In the genomic region with DNA sequence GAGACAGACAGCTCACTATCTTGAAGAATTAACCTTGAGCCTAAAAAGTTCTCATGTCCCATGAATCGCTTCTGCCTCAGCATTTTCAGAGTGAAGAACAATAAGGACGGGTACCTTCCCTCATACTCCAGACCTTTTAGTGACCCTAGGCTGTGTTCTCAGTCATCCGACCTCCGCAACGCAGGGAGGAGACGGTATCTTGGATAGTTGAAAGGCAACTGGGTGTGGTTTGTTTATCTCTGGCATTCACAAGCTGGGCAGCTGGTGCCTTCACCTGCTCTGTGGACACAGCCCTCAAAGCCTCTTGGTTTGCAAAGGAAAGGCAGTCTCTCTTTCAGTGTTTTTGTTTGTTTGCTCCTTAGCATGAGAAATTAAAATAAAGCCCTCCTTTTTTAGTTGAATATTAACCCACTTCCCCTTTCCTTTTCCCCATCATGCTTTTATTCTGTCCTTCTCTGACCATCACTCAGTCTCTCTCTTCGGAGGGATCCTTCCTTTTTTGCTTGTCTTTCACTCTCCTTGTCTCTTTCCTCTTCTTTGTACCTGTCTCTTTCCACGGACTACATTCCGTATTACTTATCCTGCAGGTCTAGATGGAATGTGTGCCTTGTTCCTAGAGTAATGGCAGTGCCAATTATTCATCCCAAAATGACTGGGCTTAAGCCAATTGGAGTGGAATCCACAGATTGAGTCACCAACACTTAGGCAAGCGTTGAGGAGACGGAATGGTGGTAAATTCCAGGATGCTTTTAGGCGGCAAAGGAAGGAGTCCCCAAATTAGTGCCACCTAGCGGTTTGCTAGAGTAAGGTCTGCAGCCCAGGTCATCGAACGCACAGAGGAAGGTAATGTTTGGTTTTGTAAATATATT, we compare ENCODE assay signal across 8 cellular contexts. TPM values are rescaled to one million over a fixed set of nuclear protein-coding genes. Genes with fewer than 3 reads are reported as not detected.
DNase-seq lines count a peak whose midpoint lies in the region; ATAC-seq and TF ChIP-seq lines count a peak whose summit lies in the region.

No MANE protein-coding gene starts in this region.

- TF ChIP-seq CTCF in GM13976 (IDR thresholded peaks at IDR 0.05; ENCODE audit: borderline replicate concordance, control extremely low read depth, extremely low read depth, insufficient read depth, missing control alignments), result peak; percentile 27
- peak in 53 of 56 donors; percentile 11 to 64 (median 44) for TF ChIP-seq CTCF in dorsolateral prefrontal cortex (IDR thresholded peaks at IDR 0.05 in 54 of 56, conservative IDR thresholded peaks at IDR 0.05 in 2 of 56; ENCODE audit: low read depth in 1 of 56, partially characterized antibody in 56 of 56)
- peak; percentile 70 for TF ChIP-seq CTCF in neural crest cell (conservative IDR thresholded peaks at IDR 0.05)

- CTCF ChIA-PET in activated CD4-positive, alpha-beta memory T cell treated with anti-CD3 and anti-CD28 coated beads, Interleukin-2, amount 10 ng/mL, durations not matched to agents 7 days and 5 days (lab: Charles Lee), result no interaction called here
- CTCF ChIA-PET in activated CD8-positive, alpha-beta memory T cell treated with anti-CD3 and anti-CD28 coated beads, Interleukin-2, amount 10 ng/mL, durations not matched to agents 7 days and 5 days (lab: Charles Lee), result interaction anchor here (0.6 kb wide), 1 partner anchor 1761 kb away, joined by 3 read pairs; no protein-coding TSS in a partner anchor

- ATAC-seq in activated CD8-positive, alpha-beta memory T cell treated with anti-CD3 and anti-CD28 coated beads, Interleukin-2, amount 10 ng/mL, durations not matched to agents 7 days and 5 days, result no peak

- peaks cover 4% of the 10 kb centered on the region for H3K9me3 Mint-ChIP-seq in neural crest cell
- no peaks in the 10 kb centered on the region for H3K9me3 Mint-ChIP-seq in activated CD4-positive, alpha-beta memory T cell treated with anti-CD3 and anti-CD28 coated beads, Interleukin-2, amount 10 ng/mL, durations not matched to agents 7 days and 5 days
- H3K9me3 Mint-ChIP-seq in activated CD8-positive, alpha-beta memory T cell treated with anti-CD3 and anti-CD28 coated beads, Interleukin-2, amount 10 ng/mL, durations not matched to agents 7 days and 5 days (ENCODE audit: low read depth), result no peaks in the 10 kb centered on the region

- no peak overlapping the region for H3K4me3 Mint-ChIP-seq in neural crest cell
- no peak overlapping the region for H3K4me3 Mint-ChIP-seq in activated CD4-positive, alpha-beta memory T cell treated with anti-CD3 and anti-CD28 coated beads, Interleukin-2, amount 10 ng/mL, durations not matched to agents 7 days and 5 days
- no peak overlapping the region for H3K4me3 Mint-ChIP-seq in activated CD8-positive, alpha-beta memory T cell treated with anti-CD3 and anti-CD28 coated beads, Interleukin-2, amount 10 ng/mL, durations not matched to agents 7 days and 5 days

- no peaks in the 10 kb centered on the region for H3K4me1 Mint-ChIP-seq in neural crest cell
- no peaks in the 10 kb centered on the region for H3K4me1 Mint-ChIP-seq in activated CD4-positive, alpha-beta memory T cell treated with anti-CD3 and anti-CD28 coated beads, Interleukin-2, amount 10 ng/mL, durations not matched to agents 7 days and 5 days
- H3K4me1 Mint-ChIP-seq in activated CD8-positive, alpha-beta memory T cell treated with anti-CD3 and anti-CD28 coated beads, Interleukin-2, amount 10 ng/mL, durations not matched to agents 7 days and 5 days, result no peaks in the 10 kb centered on the region

- POLR2A ChIA-PET in activated CD4-positive, alpha-beta memory T cell treated with anti-CD3 and anti-CD28 coated beads, Interleukin-2, amount 10 ng/mL, durations not matched to agents 7 days and 5 days (lab: Charles Lee), result no interaction called here

- intact Hi-C loops in dorsolateral prefrontal cortex (cut with DNase I), result no loop called here

- H3K27me3 ChIP-seq in dorsolateral prefrontal cortex, result no peaks in the 10 kb centered on the region

- H3K27me3 Mint-ChIP-seq in neural crest cell (ENCODE audit: low read depth), result no peaks in the 10 kb centered on the region
- H3K27me3 Mint-ChIP-seq in activated CD4-positive, alpha-beta memory T cell treated with anti-CD3 and anti-CD28 coated beads, Interleukin-2, amount 10 ng/mL, durations not matched to agents 7 days and 5 days, result peaks cover under 1% of the 10 kb centered on the region
- H3K27me3 Mint-ChIP-seq in activated CD8-positive, alpha-beta memory T cell treated with anti-CD3 and anti-CD28 coated beads, Interleukin-2, amount 10 ng/mL, durations not matched to agents 7 days and 5 days, result peaks cover 5% of the 10 kb centered on the region

- H3K27ac ChIP-seq in dorsolateral prefrontal cortex, result no peak overlapping the region

- H3K27ac Mint-ChIP-seq in neural crest cell (ENCODE audit: unreplicated experiment), result no peak overlapping the region
- H3K27ac Mint-ChIP-seq in activated CD4-positive, alpha-beta memory T cell treated with anti-CD3 and anti-CD28 coated beads, Interleukin-2, amount 10 ng/mL, durations not matched to agents 7 days and 5 days, result no peak overlapping the region
- no peak overlapping the region for H3K27ac Mint-ChIP-seq in activated CD8-positive, alpha-beta memory T cell treated with anti-CD3 and anti-CD28 coated beads, Interleukin-2, amount 10 ng/mL, durations not matched to agents 7 days and 5 days

- DNase-seq in GM13976 (ENCODE audit: low spot score) (peak; percentile 23), NCI-H345 treated with DMSO at 0.1 percent for 48 hours (lab: John Stamatoyannopoulos, UW; ENCODE audit: unreplicated experiment) (peak; percentile 58), dorsolateral prefrontal cortex (peak in 1 of 10 donors; percentile 32), neural crest cell (ENCODE audit: low read depth, low spot score) (no peak), NCI-H1436 treated with DMSO at 0.1 percent for 48 hours (lab: John Stamatoyannopoulos, UW) (no peak), SIG-M5 (lab: John Stamatoyannopoulos, UW) (no peak)
- DNase-seq in activated CD4-positive, alpha-beta memory T cell treated with anti-CD3 and anti-CD28 coated beads, Interleukin-2, amount 10 ng/mL, durations not matched to agents 7 days and 5 days, result no peak
- no peak for DNase-seq in activated CD8-positive, alpha-beta memory T cell treated with anti-CD3 and anti-CD28 coated beads, Interleukin-2, amount 10 ng/mL, durations not matched to agents 7 days and 5 days

- in situ Hi-C loops in GM13976 (cut with MboI; ENCODE audit: low sequenced_read_pairs, unreplicated experiment), result no loop called here

- no peaks in the 10 kb centered on the region for H3K36me3 Mint-ChIP-seq in neural crest cell (ENCODE audit: low read depth)
- no peaks in the 10 kb centered on the region for H3K36me3 Mint-ChIP-seq in activated CD4-positive, alpha-beta memory T cell treated with anti-CD3 and anti-CD28 coated beads, Interleukin-2, amount 10 ng/mL, durations not matched to agents 7 days and 5 days (ENCODE audit: low read depth)
- H3K36me3 Mint-ChIP-seq in activated CD8-positive, alpha-beta memory T cell treated with anti-CD3 and anti-CD28 coated beads, Interleukin-2, amount 10 ng/mL, durations not matched to agents 7 days and 5 days, result no peaks in the 10 kb centered on the region

- no peak overlapping the region for H3K4me3 ChIP-seq in dorsolateral prefrontal cortex

RNA-seq across cellular contexts. Expression of gene PRR15, which starts 45.8 kb away (rescaled TPM):
- total RNA-seq in dorsolateral prefrontal cortex (1 to 10 TPM in 15 of 120 experiments, under 1 TPM in 57, not detected in 48; 0.23 to 1.6 (median 0.68) TPM), neural crest cell (0.41 TPM in 1 of 2 replicates, not detected in the other)
- total RNA-seq in activated CD4-positive, alpha-beta memory T cell treated with anti-CD3 and anti-CD28 coated beads, Interleukin-2, amount 10 ng/mL, durations not matched to agents 7 days and 5 days, result not detected
- not detected for total RNA-seq in activated CD8-positive, alpha-beta memory T cell treated with anti-CD3 and anti-CD28 coated beads, Interleukin-2, amount 10 ng/mL, durations not matched to agents 7 days and 5 days

Comparison
In these comparisons a context has a peak if more than half of its experiments do, and no peak if none do; other contexts are left out.
1. DNase-seq: peak in GM13976 (single experiment) and NCI-H345 treated with DMSO at 0.1 percent for 48 hours (single experiment); none in neural crest cell (single experiment), NCI-H1436 treated with DMSO at 0.1 percent for 48 hours (single experiment), activated CD4-positive, alpha-beta memory T cell treated with anti-CD3 and anti-CD28 coated beads, Interleukin-2, amount 10 ng/mL, durations not matched to agents 7 days and 5 days (single experiment), activated CD8-positive, alpha-beta memory T cell treated with anti-CD3 and anti-CD28 coated beads, Interleukin-2, amount 10 ng/mL, durations not matched to agents 7 days and 5 days (single experiment) and SIG-M5 (single experiment).
2. Peak in every context shown above with its lines, with median percentiles within 50 percentile points of each other: CTCF ChIP-seq.